8 cellular contexts compared by ENCODE assay signal in the genomic region with DNA sequence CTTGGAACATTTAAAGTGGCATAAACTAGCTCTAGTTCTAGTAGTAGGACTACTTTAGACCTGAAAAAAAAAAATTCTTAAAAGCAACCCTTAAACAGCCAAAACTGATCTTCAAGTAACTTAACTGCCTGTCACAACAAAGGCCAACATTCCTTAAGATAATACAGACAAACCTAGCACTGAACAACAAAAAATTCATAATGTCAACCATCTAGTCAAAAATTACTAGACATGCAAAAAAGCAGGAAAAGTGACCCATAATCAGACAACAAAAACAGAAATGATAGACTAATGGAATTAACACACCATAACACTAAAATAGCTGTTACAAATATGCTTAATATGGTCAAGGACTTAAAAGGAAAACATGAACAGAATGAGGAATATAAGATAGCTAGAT. TPM values are rescaled to one million over a fixed set of nuclear protein-coding genes. Genes with fewer than 3 reads are reported as not detected.
"Had no signal": no experiment of that assay in that cellular context is flagged by ENCODE, and none has a peak within 500 bp of the region (broad histone marks: within the 10 kb centered on the region; RNA-seq: fewer than 3 reads in every experiment).

No MANE protein-coding gene starts in this region.

- H3K4me2 ChIP-seq: GM23338 had no signal

- H3K4me3 ChIP-seq: GM23338 had no signal

- DNase-seq: H9, HCEC 1CT, HFFc6, KG1 had no signal

- H3K4me3 Mint-ChIP-seq: GM23338, H9, HFFc6 had no signal

- H3K27me3 Mint-ChIP-seq: IgD-negative memory B cell had no signal

- H3K27ac Mint-ChIP-seq: GM23338, H9, HFFc6, IgD-negative memory B cell had no signal

- H2AFZ ChIP-seq: GM23338 had no signal

- H3K4me1 Mint-ChIP-seq: GM23338, H9 had no signal

RNA-seq across cellular contexts. Expression of a gene that starts 6.7 kb away (rescaled TPM):
- total RNA-seq: HT-29 had no signal

RNA-seq across cellular contexts. Expression of a gene that starts 16.9 kb away (rescaled TPM):
- total RNA-seq: GM23338, H1, H9, HFFc6, HT-29 had no signal
- polyA plus RNA-seq: H1 had no signal

RNA-seq across cellular contexts. Expression of a gene that starts 45.4 kb away (rescaled TPM):
- total RNA-seq: HFFc6 had no signal
